Comparison of ENCODE assay signal across 15 cellular contexts in the genomic region with DNA sequence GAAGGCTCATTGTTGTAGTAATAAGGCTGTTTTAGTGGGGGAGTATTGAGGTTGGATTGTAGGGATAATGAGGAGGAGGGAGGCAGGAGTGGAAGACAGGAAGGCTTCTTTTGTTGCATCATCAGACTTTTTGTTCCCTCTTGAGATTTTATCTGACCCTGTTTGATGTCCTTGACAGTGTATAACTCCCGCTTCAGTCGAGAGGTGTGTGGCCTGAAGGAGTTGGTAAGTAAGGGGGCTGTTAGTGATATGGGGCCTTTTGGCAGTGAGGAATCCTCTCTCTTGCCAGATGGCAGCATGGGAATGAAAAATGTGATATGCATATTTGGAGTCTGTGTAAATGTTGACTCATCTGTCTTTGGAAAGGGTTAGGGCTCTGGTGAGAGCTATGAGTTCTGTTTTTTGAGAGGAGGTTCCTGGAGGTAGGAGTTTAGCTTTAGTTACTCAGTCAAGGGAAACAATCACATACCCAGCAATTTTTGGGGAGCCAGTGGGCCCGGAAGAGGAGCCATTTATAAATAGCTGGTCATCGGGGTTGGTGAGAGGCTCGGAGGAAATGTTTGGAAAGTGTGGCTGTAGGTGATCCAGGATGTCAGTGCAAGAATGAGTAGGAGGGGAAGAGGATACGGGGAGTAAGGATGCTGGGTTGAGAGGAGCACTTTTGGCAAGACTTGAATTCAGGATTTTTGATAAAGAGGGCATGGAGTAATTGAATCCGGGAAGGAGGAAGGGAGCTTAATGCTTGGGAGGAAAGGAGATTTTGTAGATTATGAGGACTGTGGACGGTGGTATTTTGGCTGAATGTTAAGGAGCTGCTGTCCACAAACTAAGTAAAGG.
DNase-seq lines count a peak whose midpoint lies in the region; ATAC-seq and TF ChIP-seq lines count a peak whose summit lies in the region.
"Had no signal": no experiment of that assay in that cellular context is flagged by ENCODE, and none has a peak within 500 bp of the region (broad histone marks: within the 10 kb centered on the region; RNA-seq: fewer than 3 reads in every experiment).

No MANE protein-coding gene starts in this region.

- ATAC-seq in omental fat pad (ENCODE audit: low FRiP score) (peak; percentile 89), GM21515 (IDR thresholded peaks at IDR 0.05; ENCODE audit: unreplicated experiment) (no peak)
- no peak for ATAC-seq in activated naive CD4-positive, alpha-beta T cell treated with anti-CD3 and anti-CD28 coated beads, Interleukin-2, amount 50 U/mL, for 72 hours
- ATAC-seq: heart left ventricle; stimulated activated naive CD8-positive, alpha-beta T cell treated with anti-CD3 and anti-CD28 coated beads, Interleukin-15, amount 100 ng/mL, for 72 hours; T-helper 17 cell had no signal

- no peaks in the 10 kb centered on the region for H3K36me3 Mint-ChIP-seq in activated naive CD4-positive, alpha-beta T cell treated with anti-CD3 and anti-CD28 coated beads, Interleukin-2, amount 50 U/mL, for 72 hours

- TF ChIP-seq CTCF in epithelial cell of esophagus (IDR thresholded peaks at IDR 0.05; ENCODE audit: insufficient read depth, low read depth, low read length, missing control alignments) (no peak), omental fat pad (IDR thresholded peaks at IDR 0.05) (no peak)

- H3K27ac Mint-ChIP-seq in activated naive CD4-positive, alpha-beta T cell treated with anti-CD3 and anti-CD28 coated beads, Interleukin-2, amount 50 U/mL, for 72 hours, result no peak overlapping the region
- H3K27ac Mint-ChIP-seq: dendritic cell treated with granulocyte-macrophage colony-stimulating factor and Interleukin-4, amounts not matched to agents 40 ng/mL and 50 ng/mL, for 4 days; stimulated activated naive CD8-positive, alpha-beta T cell treated with anti-CD3 and anti-CD28 coated beads, Interleukin-15, amount 100 ng/mL, for 72 hours; T-helper 17 cell had no signal

- H3K4me3 ChIP-seq in epithelial cell of esophagus (ENCODE audit: low read length), result no peak overlapping the region
- H3K4me3 ChIP-seq: heart left ventricle, lung had no signal

- DNase-seq in EL (peak; percentile 71), RKO (ENCODE audit: low spot score) (peak; percentile 16), epithelial cell of esophagus (ENCODE audit: low read depth) (peak; percentile 39), omental fat pad (ENCODE audit: low spot score) (no peak), NK-92 (lab: John Stamatoyannopoulos, UW; ENCODE audit: unreplicated experiment) (no peak)
- no peak for DNase-seq in activated naive CD4-positive, alpha-beta T cell treated with anti-CD3 and anti-CD28 coated beads, Interleukin-2, amount 50 U/mL, for 72 hours (ENCODE audit: low spot score in 2 of 2)
- DNase-seq: activated CD8-positive, alpha-beta memory T cell treated with anti-CD3 and anti-CD28 coated beads for 24 hours; activated naive CD4-positive, alpha-beta T cell treated with anti-CD3 and anti-CD28 coated beads, Interleukin-2, amount 50 U/mL, for 16 hours; heart left ventricle; stimulated activated CD4-positive, alpha-beta T cell treated with anti-CD3 and anti-CD28 coated beads, Interleukin-4, amount 100 ng/mL, for 4 hours; stimulated activated naive CD8-positive, alpha-beta T cell treated with anti-CD3 and anti-CD28 coated beads, Interleukin-15, amount 100 ng/mL, for 72 hours; T-helper 17 cell had no signal

- H3K9me3 Mint-ChIP-seq in activated naive CD4-positive, alpha-beta T cell treated with anti-CD3 and anti-CD28 coated beads, Interleukin-2, amount 50 U/mL, for 72 hours, result no peaks in the 10 kb centered on the region
- H3K9me3 Mint-ChIP-seq: dendritic cell treated with granulocyte-macrophage colony-stimulating factor and Interleukin-4, amounts not matched to agents 40 ng/mL and 50 ng/mL, for 4 days; stimulated activated naive CD8-positive, alpha-beta T cell treated with anti-CD3 and anti-CD28 coated beads, Interleukin-15, amount 100 ng/mL, for 72 hours had no signal

Comparison
In these comparisons a context has a peak if more than half of its experiments do, and no peak if none do; other contexts are left out.
1. DNase-seq: peak in EL (single experiment), RKO (single experiment) and epithelial cell of esophagus (single experiment); none in omental fat pad (single experiment), activated naive CD4-positive, alpha-beta T cell treated with anti-CD3 and anti-CD28 coated beads, Interleukin-2, amount 50 U/mL, for 72 hours (0 of 2) and NK-92 (single experiment).